Comparison of ENCODE assay signal across 33 cellular contexts in genomic region chr9:36845844-36846243, GRCh38.
"Had no signal": no experiment of that assay in that cellular context is flagged by ENCODE, and none has a peak within 500 bp of the region (broad histone marks: within the 10 kb centered on the region; RNA-seq: fewer than 3 reads in every experiment).

No MANE protein-coding gene starts in this region.

- H3K27ac ChIP-seq: body of pancreas, breast epithelium, PC-9, RWPE1, WERI-Rb-1 had no signal

- H3K4me1 Mint-ChIP-seq: activated CD4-positive, alpha-beta T cell treated with anti-CD3 and anti-CD28 coated beads for 36 hours; activated CD4-positive, alpha-beta T cell treated with anti-CD3 and anti-CD28 coated beads, Interleukin-2, amount 10 ng/mL, durations not matched to agents 7 days and 5 days; activated naive CD4-positive, alpha-beta T cell treated with anti-CD3 and anti-CD28 coated beads, Interleukin-2, amount 50 U/mL, for 24 hours; activated naive CD8-positive, alpha-beta T cell treated with anti-CD3 and anti-CD28 coated beads, Interleukin-2, amount 10 ng/mL, durations not matched to agents 7 days and 5 days had no signal

- H3K27me3 Mint-ChIP-seq: activated CD4-positive, alpha-beta T cell treated with anti-CD3 and anti-CD28 coated beads, Interleukin-2, amount 10 ng/mL, durations not matched to agents 7 days and 5 days; activated naive CD4-positive, alpha-beta T cell treated with anti-CD3 and anti-CD28 coated beads, Interleukin-2, amount 50 U/mL, for 24 hours; activated naive CD8-positive, alpha-beta T cell treated with anti-CD3 and anti-CD28 coated beads, Interleukin-2, amount 10 ng/mL, durations not matched to agents 7 days and 5 days; activated T-cell treated with anti-CD3 and anti-CD28 coated beads, Interleukin-2, amount 50 U/mL, for 24 hours had no signal

- H2AFZ ChIP-seq: PC-9 had no signal

- H3K9me3 Mint-ChIP-seq: activated CD4-positive, alpha-beta T cell treated with anti-CD3 and anti-CD28 coated beads, Interleukin-2, amount 10 ng/mL, durations not matched to agents 7 days and 5 days; activated naive CD4-positive, alpha-beta T cell treated with anti-CD3 and anti-CD28 coated beads, Interleukin-2, amount 50 U/mL, for 24 hours; activated naive CD8-positive, alpha-beta T cell treated with anti-CD3 and anti-CD28 coated beads, Interleukin-2, amount 10 ng/mL, durations not matched to agents 7 days and 5 days; activated T-cell treated with anti-CD3 and anti-CD28 coated beads, Interleukin-2, amount 50 U/mL, for 24 hours; activated T-helper 2 cell treated with anti-CD3 and anti-CD28 coated beads, Interferon-gamma antibody, Interleukin-2, Interleukin-4, amounts not matched to agents 10 μg/mL and 5 μg/mL and 100 μg/mL, durations not matched to agents 14 hours and 24 hours and 36 hours had no signal

- H3K4me3 ChIP-seq: body of pancreas, breast epithelium, MG63, PC-9 had no signal

- H3K4me1 ChIP-seq: body of pancreas, breast epithelium had no signal

- H3K36me3 Mint-ChIP-seq: activated naive CD4-positive, alpha-beta T cell treated with anti-CD3 and anti-CD28 coated beads, Interleukin-2, amount 50 U/mL, for 24 hours; activated naive CD8-positive, alpha-beta T cell treated with anti-CD3 and anti-CD28 coated beads, Interleukin-2, amount 10 ng/mL, durations not matched to agents 7 days and 5 days had no signal

- H3K27ac Mint-ChIP-seq: activated CD4-positive, alpha-beta T cell treated with anti-CD3 and anti-CD28 coated beads for 36 hours; activated CD4-positive, alpha-beta T cell treated with anti-CD3 and anti-CD28 coated beads, Interleukin-2, amount 10 ng/mL, durations not matched to agents 7 days and 5 days; activated CD8-positive, alpha-beta T cell treated with anti-CD3 and anti-CD28 coated beads, Interleukin-2, amount 10 ng/mL, durations not matched to agents 7 days and 5 days; activated naive CD4-positive, alpha-beta T cell treated with anti-CD3 and anti-CD28 coated beads, Interleukin-2, amount 50 U/mL, for 24 hours; activated naive CD8-positive, alpha-beta T cell treated with anti-CD3 and anti-CD28 coated beads, Interleukin-2, amount 10 ng/mL, durations not matched to agents 7 days and 5 days; activated T-cell treated with anti-CD3 and anti-CD28 coated beads, Interleukin-2, amount 50 U/mL, for 24 hours; activated T-helper 2 cell treated with anti-CD3 and anti-CD28 coated beads, Interferon-gamma antibody, Interleukin-2, Interleukin-4, amounts not matched to agents 10 μg/mL and 5 μg/mL and 100 μg/mL, durations not matched to agents 14 hours and 24 hours and 36 hours had no signal

- ATAC-seq: activated CD4-positive, alpha-beta T cell treated with anti-CD3 and anti-CD28 coated beads for 36 hours; activated CD4-positive, CD25-positive, alpha-beta regulatory T cell treated with anti-CD3 and anti-CD28 coated beads, Interleukin-2, amount 50 U/mL, for 24 hours; activated CD8-positive, alpha-beta T cell treated with anti-CD3 and anti-CD28 coated beads, Interleukin-2, amount 10 ng/mL, durations not matched to agents 7 days and 5 days; body of pancreas; Right ventricle myocardium inferior had no signal

- H3K9me3 ChIP-seq: body of pancreas, breast epithelium, MG63 had no signal

- H3K4me2 ChIP-seq: PC-9 had no signal

- H3K27me3 ChIP-seq: body of pancreas, MG63 had no signal

- DNase-seq: activated CD4-positive, alpha-beta T cell treated with anti-CD3 and anti-CD28 coated beads for 36 hours; activated CD4-positive, alpha-beta T cell treated with anti-CD3 and anti-CD28 coated beads, Interleukin-2, amount 10 ng/mL, durations not matched to agents 7 days and 5 days; activated CD4-positive, alpha-beta T cell treated with anti-CD3 and anti-CD28 coated beads, Interleukin-2, amount 50 U/mL, for 48 hours; activated CD8-positive, alpha-beta T cell treated with anti-CD3 and anti-CD28 coated beads, Interleukin-2, amount 10 ng/mL, durations not matched to agents 7 days and 5 days; activated gamma-delta T cell; activated naive CD4-positive, alpha-beta T cell treated with Interleukin-2 at 50 U/mL for 16 hours; activated naive CD8-positive, alpha-beta T cell treated with anti-CD3 and anti-CD28 coated beads, Interleukin-2, amount 10 ng/mL, durations not matched to agents 7 days and 5 days; activated T-cell treated with anti-CD3 and anti-CD28 coated beads, Interleukin-2, amount 50 U/mL, for 24 hours; amygdala; body of pancreas; Kasumi-1; KBM-7; MG63; NCI-H1092 treated with DMSO at 0.1 percent for 48 hours; NCI-H1417 treated with DMSO at 0.1 percent for 48 hours; NCI-H187 treated with DMSO at 0.1 percent for 48 hours; NCI-H2081; NCI-H345; NCI-H524 treated with DMSO at 0.1 percent for 48 hours; NCI-H748 treated with DMSO at 0.1 percent for 48 hours; NK-92 treated with Interleukin-12 subunit alpha and Interleukin-12 subunit beta, amount 100 ng/mL, for 24 hours; PC-9; SIG-M5; T1000; WERI-Rb-1 had no signal

- H3K36me3 ChIP-seq: breast epithelium, MG63 had no signal

- FAIRE-seq: astrocyte, RCC 7860 had no signal

- H3K4me3 Mint-ChIP-seq: activated CD4-positive, alpha-beta T cell treated with anti-CD3 and anti-CD28 coated beads for 36 hours; activated CD4-positive, alpha-beta T cell treated with anti-CD3 and anti-CD28 coated beads, Interleukin-2, amount 10 ng/mL, durations not matched to agents 7 days and 5 days; activated CD8-positive, alpha-beta T cell treated with anti-CD3 and anti-CD28 coated beads, Interleukin-2, amount 10 ng/mL, durations not matched to agents 7 days and 5 days; activated naive CD4-positive, alpha-beta T cell treated with anti-CD3 and anti-CD28 coated beads, Interleukin-2, amount 50 U/mL, for 24 hours; activated naive CD8-positive, alpha-beta T cell treated with anti-CD3 and anti-CD28 coated beads, Interleukin-2, amount 10 ng/mL, durations not matched to agents 7 days and 5 days; activated T-cell treated with anti-CD3 and anti-CD28 coated beads, Interleukin-2, amount 50 U/mL, for 24 hours had no signal
